1 cellular context compared by ENCODE assay signal in genomic region chr2:11285499-11285898, GRCh38.
TF ChIP-seq lines count a peak whose summit lies in the region.

No MANE protein-coding gene starts in this region.

TF ChIP-seq in HepG2, 621 proteins besides CTCF, POLR2A, EP300 and RAD21 (continued from another document):
- TF ChIP-seq GLMP (CRISPR knock-in tag; IDR thresholded peaks at IDR 0.05; ENCODE audit: borderline replicate concordance) (no peak), SNAPC5 (CRISPR knock-in tag; IDR thresholded peaks at IDR 0.05; ENCODE audit: borderline replicate concordance) (no peak), LCORL (IDR thresholded peaks at IDR 0.05) (no peak), LCORL (CRISPR knock-in tag; IDR thresholded peaks at IDR 0.05) (no peak), MTF2 (CRISPR knock-in tag; IDR thresholded peaks at IDR 0.05; ENCODE audit: borderline replicate concordance) (no peak), KDM3A (CRISPR knock-in tag; IDR thresholded peaks at IDR 0.05; ENCODE audit: low read depth) (no peak), ZNF720 (CRISPR knock-in tag; IDR thresholded peaks at IDR 0.05) (no peak), ZNF75D (CRISPR knock-in tag; IDR thresholded peaks at IDR 0.05; ENCODE audit: borderline replicate concordance) (no peak), POLR2G (IDR thresholded peaks at IDR 0.05; ENCODE audit: low read depth, low read length) (0 out of 2 replicates have a peak, but pooled peaks have one; percentile 38), HNRNPL (IDR thresholded peaks at IDR 0.05; ENCODE audit: low read depth, low read length) (no peak), ZNF138 (CRISPR knock-in tag; IDR thresholded peaks at IDR 0.05; ENCODE audit: low read depth) (no peak), PBX2 (CRISPR knock-in tag; IDR thresholded peaks at IDR 0.05) (no peak)
